In genomic region chr9:27182421-27182820, GRCh38 we compare ENCODE assay signal across 26 cellular contexts.
"Had no signal": no experiment of that assay in that cellular context is flagged by ENCODE, and none has a peak within 500 bp of the region (broad histone marks: within the 10 kb centered on the region; RNA-seq: fewer than 3 reads in every experiment).

No MANE protein-coding gene starts in this region.

- H3K27me3 Mint-ChIP-seq: progenitor cell of endocrine pancreas; stimulated activated naive CD8-positive, alpha-beta T cell treated with anti-CD3 and anti-CD28 coated beads, Interleukin-15, Interleukin-2, amounts not matched to agents 100 ng/mL and 50 ng/mL, for 24 hours had no signal

- H3K27ac Mint-ChIP-seq: effector memory CD8-positive, alpha-beta T cell; memory B cell; natural killer cell; progenitor cell of endocrine pancreas; stimulated activated naive B cell treated with anti-CD40 and anti-IgM and Interleukin-4, amounts not matched to agents 10 μg/mL and 1 μg/mL and 100 μg/mL, for 72 hours; stimulated activated naive CD8-positive, alpha-beta T cell treated with anti-CD3 and anti-CD28 coated beads, Interleukin-15, Interleukin-2, amounts not matched to agents 100 ng/mL and 50 ng/mL, for 24 hours had no signal

- DNase-seq: cortex of kidney; effector memory CD8-positive, alpha-beta T cell; foreskin melanocyte; glutamatergic neuron; heart right ventricle; hippocampal formation; kidney glomerular epithelial cell; left colon; left ventricle myocardium superior; lower lobe of right lung; natural killer cell; occipital lobe; ovary; right lobe of liver; small intestine; stimulated activated CD4-positive, alpha-beta T cell treated with anti-CD3 and anti-CD28 coated beads, Interleukin-15, amount 100 ng/mL, for 24 hours; stimulated activated CD4-positive, alpha-beta T cell treated with anti-CD3 and anti-CD28 coated beads, Interleukin-2, amount 100 ng/mL, for 48 hours; stimulated activated naive B cell treated with anti-CD40 and anti-IgM and Interleukin-4, amounts not matched to agents 10 μg/mL and 1 μg/mL and 100 μg/mL, for 72 hours; transverse colon had no signal

- H3K4me3 ChIP-seq: esophagus muscularis mucosa, heart right ventricle, lower lobe of right lung, ovary, right lobe of liver, suprapubic skin, transverse colon had no signal

- H3K36me3 ChIP-seq: lower lobe of right lung, ovary, right lobe of liver, suprapubic skin, transverse colon had no signal

- H3K9me3 ChIP-seq: lower lobe of right lung, ovary, right lobe of liver, suprapubic skin had no signal

- H3K4me3 Mint-ChIP-seq: effector memory CD8-positive, alpha-beta T cell; memory B cell; natural killer cell; stimulated activated naive B cell treated with anti-CD40 and anti-IgM and Interleukin-4, amounts not matched to agents 10 μg/mL and 1 μg/mL and 100 μg/mL, for 72 hours; stimulated activated naive CD8-positive, alpha-beta T cell treated with anti-CD3 and anti-CD28 coated beads, Interleukin-15, Interleukin-2, amounts not matched to agents 100 ng/mL and 50 ng/mL, for 24 hours had no signal

- H3K27ac ChIP-seq: esophagus muscularis mucosa, lower lobe of right lung, ovary, right lobe of liver, suprapubic skin, transverse colon had no signal

- H3K36me3 Mint-ChIP-seq: memory B cell; natural killer cell; stimulated activated naive B cell treated with anti-CD40 and anti-IgM and Interleukin-4, amounts not matched to agents 10 μg/mL and 1 μg/mL and 100 μg/mL, for 72 hours had no signal

- FAIRE-seq: endometrium, islet of Langerhans, small intestine had no signal

- H3K9me3 Mint-ChIP-seq: memory B cell; stimulated activated naive CD8-positive, alpha-beta T cell treated with anti-CD3 and anti-CD28 coated beads, Interleukin-15, Interleukin-2, amounts not matched to agents 100 ng/mL and 50 ng/mL, for 24 hours had no signal

- H3K4me1 ChIP-seq: right lobe of liver had no signal

- ATAC-seq: effector memory CD8-positive, alpha-beta T cell; heart right ventricle; left ventricle myocardium superior; lower lobe of right lung; natural killer cell; stimulated activated naive B cell treated with anti-CD40 and anti-IgM and Interleukin-4, amounts not matched to agents 10 μg/mL and 1 μg/mL and 100 μg/mL, for 72 hours had no signal

- H3K4me1 Mint-ChIP-seq: memory B cell; natural killer cell; stimulated activated naive B cell treated with anti-CD40 and anti-IgM and Interleukin-4, amounts not matched to agents 10 μg/mL and 1 μg/mL and 100 μg/mL, for 72 hours had no signal

- H3K27me3 ChIP-seq: esophagus muscularis mucosa, heart right ventricle, ovary, right lobe of liver, suprapubic skin, transverse colon had no signal
